In genomic region chr18:59900222-59901128, GRCh38 we compare ENCODE assay signal across 8 cellular contexts. TPM values are rescaled to one million over a fixed set of nuclear protein-coding genes. Genes with fewer than 3 reads are reported as not detected.
A peak's percentile ranks its signal among the peaks of the same experiment; 100 is the strongest.
DNase-seq lines count a peak whose midpoint lies in the region; FAIRE-seq and TF ChIP-seq lines count a peak whose summit lies in the region.

No MANE protein-coding gene starts in this region.

- H3K4me1 Mint-ChIP-seq in astrocyte (ENCODE audit: low read depth, unreplicated experiment), result peaks cover 21% of the 10 kb centered on the region

- peaks cover 44% of the 10 kb centered on the region for H3K79me2 ChIP-seq in astrocyte (ENCODE audit: insufficient read depth, low read length)

- H3K27ac ChIP-seq in astrocyte (ENCODE audit: low read depth, low read length), result peak overlapping the region; percentile 92

- H3K4me3 ChIP-seq in GM12864 (ENCODE audit: low read depth, low read length), result peak overlapping the region; percentile 94
- peak overlapping the region; percentile 87 for H3K4me3 ChIP-seq in HFF-Myc (replicated peaks; ENCODE audit: low read depth, low read length)
- H3K4me3 ChIP-seq in astrocyte (ENCODE audit: insufficient read depth, low read depth, low read length), result peak overlapping the region; percentile 94

- H4K20me1 ChIP-seq in astrocyte (ENCODE audit: insufficient read depth, low read length), result peaks cover 26% of the 10 kb centered on the region

- H3K4me3 Mint-ChIP-seq in astrocyte (ENCODE audit: unreplicated experiment), result peak overlapping the region; percentile 94

- no peak overlapping the region for H2AFZ ChIP-seq in astrocyte (ENCODE audit: low read depth, low read length)

- no peaks in the 10 kb centered on the region for H3K27me3 Mint-ChIP-seq in astrocyte (ENCODE audit: low read depth, unreplicated experiment)

- no peak for FAIRE-seq in astrocyte (lab: Jason Lieb, UNC)

- H3K36me3 ChIP-seq in astrocyte (ENCODE audit: insufficient read depth, low read length), result peaks cover 11% of the 10 kb centered on the region

- peak; percentile 82 for DNase-seq in GM12864 (ENCODE audit: low read depth)
- DNase-seq in HFF-Myc (ENCODE audit: extremely low read depth, low read depth), result no peak
- peak; percentile 10 for DNase-seq in NCI-H1048 (lab: John Stamatoyannopoulos, UW)
- peak; percentile 42 for DNase-seq in T follicular helper cell (ENCODE audit: low read depth)
- peak; percentile 75 for DNase-seq in astrocyte (ENCODE audit: low read depth)
- DNase-seq in iPS-NIHi7 (ENCODE audit: extremely low spot score), result peak; percentile 38
- peak; percentile 77 for DNase-seq in stimulated activated CD4-positive, alpha-beta T cell treated with anti-CD3 and anti-CD28 coated beads, Interleukin-15, amount 100 ng/mL, for 24 hours
- no peak for DNase-seq in NCI-H446 treated with DMSO at 0.1 percent for 48 hours (lab: John Stamatoyannopoulos, UW)

- H3K36me3 Mint-ChIP-seq in astrocyte (ENCODE audit: low read depth, unreplicated experiment), result peaks cover 22% of the 10 kb centered on the region

- peaks cover 32% of the 10 kb centered on the region for H3K4me1 ChIP-seq in astrocyte (ENCODE audit: insufficient read depth, low read length)

- no peaks in the 10 kb centered on the region for H3K9me3 Mint-ChIP-seq in astrocyte (ENCODE audit: unreplicated experiment)

- H3K27me3 ChIP-seq in astrocyte (ENCODE audit: insufficient read depth, low read length), result no peaks in the 10 kb centered on the region

- peak overlapping the region; percentile 97 for H3K9ac ChIP-seq in astrocyte (ENCODE audit: low read length)

- peak overlapping the region; percentile 98 for H3K4me2 ChIP-seq in astrocyte (ENCODE audit: low read length)

- peak overlapping the region; percentile 91 for H3K27ac Mint-ChIP-seq in astrocyte (ENCODE audit: unreplicated experiment)

- H3K9me3 ChIP-seq in astrocyte (ENCODE audit: insufficient read depth, low read depth, low read length), result no peaks in the 10 kb centered on the region

- TF ChIP-seq CTCF in GM12864 (IDR thresholded peaks at IDR 0.05; ENCODE audit: low read depth, low read length, missing control alignments), result no peak
- no peak for TF ChIP-seq CTCF in HFF-Myc (IDR thresholded peaks at IDR 0.05; ENCODE audit: low read depth, low read length, missing control alignments)
- no peak for TF ChIP-seq CTCF in astrocyte (IDR thresholded peaks at IDR 0.05; ENCODE audit: insufficient read depth, low read depth, low read length)

RNA-seq across cellular contexts. Expression of gene PMAIP1, which starts 0.7 kb away (rescaled TPM):
- 91.0 and 98.1 TPM in 2 replicates for total RNA-seq in astrocyte

Comparison
In these comparisons a context has a peak if more than half of its experiments do, and no peak if none do; other contexts are left out.
1. DNase-seq: peak in GM12864 (single experiment), NCI-H1048 (single experiment), T follicular helper cell (single experiment), astrocyte (single experiment), iPS-NIHi7 (single experiment) and stimulated activated CD4-positive, alpha-beta T cell treated with anti-CD3 and anti-CD28 coated beads, Interleukin-15, amount 100 ng/mL, for 24 hours (single experiment); none in HFF-Myc (single experiment) and NCI-H446 treated with DMSO at 0.1 percent for 48 hours (single experiment).
2. Peak in every context shown above with its lines, with median percentiles within 50 percentile points of each other: H3K4me3 ChIP-seq.